ENCODE assay signal across 31 cellular contexts in the genomic region with DNA sequence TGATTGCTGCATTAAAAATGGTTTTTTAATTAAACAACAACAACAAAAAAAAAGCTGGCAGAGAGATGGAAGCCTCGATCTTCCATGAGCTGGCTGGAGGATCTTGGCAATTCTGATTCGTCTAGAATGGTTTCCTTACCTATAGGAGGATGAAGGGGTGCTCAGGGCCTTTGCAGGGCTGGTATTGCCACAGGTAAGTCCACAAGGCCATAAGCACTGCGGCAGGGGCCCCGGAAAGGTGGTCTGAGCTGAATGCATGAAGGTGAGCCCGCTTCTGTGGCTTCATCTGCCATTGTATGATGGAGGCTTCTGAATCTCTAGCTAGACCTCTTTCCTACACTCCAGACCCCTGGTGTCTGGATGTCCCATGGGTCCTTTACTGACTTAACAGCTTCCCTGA.
"Had no signal": no experiment of that assay in that cellular context is flagged by ENCODE, and none has a peak within 500 bp of the region (broad histone marks: within the 10 kb centered on the region; RNA-seq: fewer than 3 reads in every experiment).

No MANE protein-coding gene starts in this region.

- H3K36me3 Mint-ChIP-seq: mesothelial cell of epicardium; naive B cell; natural killer cell; stimulated activated naive B cell treated with anti-CD40 and anti-IgM and Interleukin-4, amounts not matched to agents 10 μg/mL and 1 μg/mL and 100 μg/mL, for 72 hours had no signal

- H3K4me3 Mint-ChIP-seq: mesothelial cell of epicardium; naive B cell; natural killer cell; stimulated activated naive B cell treated with anti-CD40 and anti-IgM and Interleukin-4, amounts not matched to agents 10 μg/mL and 1 μg/mL and 100 μg/mL, for 72 hours had no signal

- H3K4me1 ChIP-seq: lower lobe of right lung, parathyroid adenoma, prostate gland, tibial artery, upper lobe of right lung had no signal

- H3K9ac ChIP-seq: parathyroid adenoma had no signal

- H3K36me3 ChIP-seq: left lung, lower lobe of right lung, neutrophil, prostate gland, stomach, suprapubic skin, thoracic aorta, tibial artery, upper lobe of right lung had no signal

- H3K9me3 Mint-ChIP-seq: mesothelial cell of epicardium; naive B cell; natural killer cell; stimulated activated naive B cell treated with anti-CD40 and anti-IgM and Interleukin-4, amounts not matched to agents 10 μg/mL and 1 μg/mL and 100 μg/mL, for 72 hours had no signal

- ATAC-seq: left colon; left lung; lower lobe of right lung; natural killer cell; right cardiac atrium; sciatic nerve; stimulated activated naive B cell treated with anti-CD40 and anti-IgM and Interleukin-4, amounts not matched to agents 10 μg/mL and 1 μg/mL and 100 μg/mL, for 72 hours; stimulated activated naive CD8-positive, alpha-beta T cell treated with anti-CD3 and anti-CD28 coated beads, Interleukin-15, Interleukin-2, amounts not matched to agents 100 U/mL and 50 U/mL, for 24 hours; upper lobe of right lung had no signal

- H2AFZ ChIP-seq: parathyroid adenoma had no signal

- H3K9me3 ChIP-seq: left lung, lower lobe of right lung, neutrophil, prostate gland, suprapubic skin, thoracic aorta, tibial artery, upper lobe of right lung had no signal

- H3K27me3 ChIP-seq: left lung, neutrophil, stomach, suprapubic skin, tibial artery, upper lobe of right lung had no signal

- H3K4me3 ChIP-seq: left lung, lower lobe of right lung, prostate gland, skin epidermis, stomach, suprapubic skin, thoracic aorta, tibial artery, upper lobe of right lung had no signal

- DNase-seq: head of caudate nucleus; hippocampal formation; kidney; left colon; lower lobe of right lung; mammary epithelial cell; mesenchymal stem cell; naive B cell; natural killer cell; occipital lobe; retina; right cardiac atrium; stimulated activated CD4-positive, alpha-beta T cell treated with anti-CD3 and anti-CD28 coated beads, Interleukin-12 subunit alpha, Interleukin-12 subunit beta, amount 100 ng/mL, for 4 hours; stimulated activated CD4-positive, alpha-beta T cell treated with anti-CD3 and anti-CD28 coated beads, Interleukin-15, amount 100 ng/mL, for 24 hours; stimulated activated CD4-positive, alpha-beta T cell treated with anti-CD3 and anti-CD28 coated beads, Interleukin-2, amount 100 ng/mL, for 24 hours; stimulated activated CD4-positive, alpha-beta T cell treated with anti-CD3 and anti-CD28 coated beads, Interleukin-4, amount 100 ng/mL, for 1 hour; stimulated activated naive B cell treated with anti-CD40 and anti-IgM and Interleukin-4, amounts not matched to agents 10 μg/mL and 1 μg/mL and 100 μg/mL, for 72 hours; stimulated activated naive CD8-positive, alpha-beta T cell treated with anti-CD3 and anti-CD28 coated beads, Interleukin-15, Interleukin-2, amounts not matched to agents 100 U/mL and 50 U/mL, for 24 hours; stomach; tibial artery; trophoblast cell had no signal

- H3K27ac ChIP-seq: left lung, lower lobe of right lung, neutrophil, parathyroid adenoma, prostate gland, skin epidermis, stomach, suprapubic skin, thoracic aorta, tibial artery, upper lobe of right lung had no signal

- H3K27ac Mint-ChIP-seq: mesothelial cell of epicardium; natural killer cell; stimulated activated naive B cell treated with anti-CD40 and anti-IgM and Interleukin-4, amounts not matched to agents 10 μg/mL and 1 μg/mL and 100 μg/mL, for 72 hours had no signal

- H3K4me1 Mint-ChIP-seq: naive B cell; natural killer cell; stimulated activated naive B cell treated with anti-CD40 and anti-IgM and Interleukin-4, amounts not matched to agents 10 μg/mL and 1 μg/mL and 100 μg/mL, for 72 hours had no signal
